Comparison of ENCODE assay signal across 8 cellular contexts in genomic region chr17:73231841-73232586, GRCh38. TPM values are rescaled to one million over a fixed set of nuclear protein-coding genes. Genes with fewer than 3 reads are reported as not detected.
DNase-seq lines count a peak whose midpoint lies in the region; ATAC-seq and TF ChIP-seq lines count a peak whose summit lies in the region.

No MANE protein-coding gene starts in this region.

- H3K4me3 ChIP-seq in SK-N-SH (ENCODE audit: low read depth in 2 of 2, low read length in 1 of 2) (peak overlapping the region; percentile 97 to 98), testis (peak overlapping the region; percentile 99)

- TF ChIP-seq CTCF in GM10248 (IDR thresholded peaks at IDR 0.05; ENCODE audit: control extremely low read depth, extremely low read depth, low read depth, missing control alignments): no peak
- peak; percentile 10; the same call in 1 of the 2 replicates for TF ChIP-seq CTCF in SK-N-SH (IDR thresholded peaks at IDR 0.05)
- TF ChIP-seq CTCF in omental fat pad (IDR thresholded peaks at IDR 0.05): no peak
- peak; percentile 14 to 58 (median 28) for TF ChIP-seq CTCF in testis (IDR thresholded peaks at IDR 0.05)

- H3K27me3 ChIP-seq in SK-N-SH (ENCODE audit: insufficient read depth): no peaks in the 10 kb centered on the region
- no peaks in the 10 kb centered on the region for H3K27me3 ChIP-seq in testis

- H3K27ac Mint-ChIP-seq in activated naive CD4-positive, alpha-beta T cell treated with anti-CD3 and anti-CD28 coated beads, Interleukin-2, amount 50 U/mL, for 72 hours: peak overlapping the region; percentile 98 to 99

- H3K36me3 ChIP-seq in SK-N-SH (replicated peaks in 1 of 2; ENCODE audit: control insufficient read depth in 1 of 2, insufficient read depth in 2 of 2, low read length in 1 of 2) (peaks cover 16 to 19% of the 10 kb centered on the region in 2 experiments), testis (ENCODE audit: low read depth, missing control alignments) (no peaks in the 10 kb centered on the region)

- 1% methylated on average over 23 of the region's 63 CpGs for WGBS in SK-N-SH (ENCODE audit: low lambda C conversion rate)
- WGBS in testis, 2 donors: 0% methylated on average over 34 to 59 of the region's 63 CpGs

- H3K4me2 ChIP-seq in SK-N-SH: peak overlapping the region; percentile 78

- H3K9me2 ChIP-seq in SK-N-SH: no peaks in the 10 kb centered on the region

- CTCF ChIA-PET in GM10248 (lab: Yijun Ruan, JAX): interaction anchor here (0.9 to 1.8 kb wide), 13 partner anchors 8 to 504 kb away, joined by 3 to 7 read pairs (median 4); no protein-coding TSS in a partner anchor
- CTCF ChIA-PET in SK-N-SH (lab: Yijun Ruan, JAX): interaction anchor here (0.7 to 3.7 kb wide), 20 partner anchors 10 to 675 kb away, joined by 3 to 18 read pairs (median 8); partner anchors contain the start of genes COG1 and SSTR2

- H3K36me3 Mint-ChIP-seq in activated naive CD4-positive, alpha-beta T cell treated with anti-CD3 and anti-CD28 coated beads, Interleukin-2, amount 50 U/mL, for 72 hours: peaks cover 14 to 17% of the 10 kb centered on the region in 2 donors

- intact Hi-C loops in testis (cut with DNase I; ENCODE audit: low total_unique reads): no loop called here

- H3K9me3 ChIP-seq in SK-N-SH: no peaks in the 10 kb centered on the region
- H3K9me3 ChIP-seq in testis: no peaks in the 10 kb centered on the region

- peaks cover 85% of the 10 kb centered on the region for H3K79me2 ChIP-seq in SK-N-SH (ENCODE audit: insufficient read depth)

- POLR2A ChIA-PET in GM10248 (lab: Yijun Ruan, JAX) (interaction anchor here (0.6 to 0.7 kb wide), 2 partner anchors 10 to 580 kb away, joined by 3 to 5 read pairs; no protein-coding TSS in a partner anchor), SK-N-SH (lab: Yijun Ruan, JAX) (interaction anchor here (0.9 to 1.9 kb wide), 10 partner anchors 9 to 138 kb away, joined by 3 to 14 read pairs (median 4); partner anchors contain the start of genes CDC42EP4 and COG1)

- peak overlapping the region; percentile 82 for H3K9ac ChIP-seq in SK-N-SH

- DNase-seq in GM10248 (ENCODE audit: extremely low spot score) (peak; percentile 99), NCI-H1092 (lab: John Stamatoyannopoulos, UW) (peak; percentile 95), SK-N-SH (peak; percentile 100), glomerular visceral epithelial cell (ENCODE audit: extremely low spot score) (peak; percentile 96), omental fat pad (ENCODE audit: low spot score) (peak; percentile 88), testis (peak; percentile 97)
- peak; percentile 96 to 97 for DNase-seq in activated naive CD4-positive, alpha-beta T cell treated with anti-CD3 and anti-CD28 coated beads, Interleukin-2, amount 50 U/mL, for 72 hours (ENCODE audit: low spot score in 2 of 2)

- TF ChIP-seq POLR2A in testis (IDR thresholded peaks at IDR 0.05): peak; percentile 11

- peak overlapping the region; percentile 89 for H2AFZ ChIP-seq in SK-N-SH (ENCODE audit: low read depth)

- H4K20me1 ChIP-seq in SK-N-SH (ENCODE audit: insufficient read depth): peaks cover 25% of the 10 kb centered on the region

- peak; percentile 83 for ATAC-seq in HG02588 (IDR thresholded peaks at IDR 0.05; ENCODE audit: unreplicated experiment)
- ATAC-seq in activated naive CD4-positive, alpha-beta T cell treated with anti-CD3 and anti-CD28 coated beads, Interleukin-2, amount 50 U/mL, for 72 hours: peak; percentile 92 to 93
- peak; percentile 94 for ATAC-seq in omental fat pad (ENCODE audit: low FRiP score)

- H3F3A ChIP-seq in SK-N-SH (replicated peaks; ENCODE audit: insufficient read depth): peaks cover 22% of the 10 kb centered on the region

- TF ChIP-seq RAD21 in SK-N-SH (IDR thresholded peaks at IDR 0.05; ENCODE audit: low read length): 0 out of 2 replicates have a peak, but pooled peaks have one; percentile 24

- TF ChIP-seq EP300 in SK-N-SH (IDR thresholded peaks at IDR 0.05; ENCODE audit: borderline replicate concordance in 1 of 2, low read depth in 1 of 2, low read length in 1 of 2): peak in 1 of 2 experiments; percentile 47; a peak in 2 of 4 replicates

- peaks cover 24 to 29% of the 10 kb centered on the region in 2 experiments for H3K4me1 ChIP-seq in SK-N-SH (ENCODE audit: control insufficient read depth in 1 of 2, insufficient read depth in 2 of 2, low read depth in 1 of 2, low read length in 1 of 2)
- H3K4me1 ChIP-seq in testis: peaks cover 15% of the 10 kb centered on the region

- no peaks in the 10 kb centered on the region for H3K9me3 Mint-ChIP-seq in activated naive CD4-positive, alpha-beta T cell treated with anti-CD3 and anti-CD28 coated beads, Interleukin-2, amount 50 U/mL, for 72 hours

- H3K27ac ChIP-seq in SK-N-SH (ENCODE audit: low read depth in 2 of 2, low read length in 1 of 2) (peak overlapping the region; percentile 59 to 87), testis (peak overlapping the region; percentile 81 to 90)

TF ChIP-seq in SK-N-SH, 30 proteins besides CTCF, POLR2A, EP300 and RAD21 (continues in another document):
- TF ChIP-seq FOXM1 (IDR thresholded peaks at IDR 0.05; ENCODE audit: low read depth) (no peak), POLR2AphosphoS5 (IDR thresholded peaks at IDR 0.05; ENCODE audit: low read depth, low read length) (peak; percentile 61; the same call in 1 of the 2 replicates), YY1 (IDR thresholded peaks at IDR 0.05; ENCODE audit: low read depth) (peak; percentile 42; the same call in 1 of the 2 replicates), IRF3 (IDR thresholded peaks at IDR 0.05; ENCODE audit: low read depth, low read length) (no peak), USF1 (IDR thresholded peaks at IDR 0.05; ENCODE audit: borderline replicate concordance, low read depth) (no peak), SIN3A (IDR thresholded peaks at IDR 0.05; ENCODE audit: borderline replicate concordance, low read depth, low read length) (peak; percentile 69; the same call in 1 of the 2 replicates), RFX5 (IDR thresholded peaks at IDR 0.05; ENCODE audit: low read length) (no peak), TEAD4 (IDR thresholded peaks at IDR 0.05; ENCODE audit: borderline replicate concordance, insufficient read depth) (no peak), EZH2phosphoT487 (IDR thresholded peaks at IDR 0.05; ENCODE audit: borderline replicate concordance, low read depth) (no peak), FOSL2 (IDR thresholded peaks at IDR 0.05; ENCODE audit: borderline replicate concordance, low read depth) (no peak), GATA2 (CRISPR knock-in tag; IDR thresholded peaks at IDR 0.05) (no peak; the same call in 1 of the 2 replicates), SMC3 (IDR thresholded peaks at IDR 0.05; ENCODE audit: low read depth, low read length) (peak; percentile 32; the same call in 1 of the 2 replicates), JUND (IDR thresholded peaks at IDR 0.05) (no peak), NFIC (IDR thresholded peaks at IDR 0.05; ENCODE audit: borderline replicate concordance) (no peak), RXRA (IDR thresholded peaks at IDR 0.05; ENCODE audit: borderline replicate concordance, low read depth) (no peak), ZBTB33 (IDR thresholded peaks at IDR 0.05; ENCODE audit: borderline replicate concordance, low read depth) (no peak), RCOR1 (IDR thresholded peaks at IDR 0.05; ENCODE audit: low read length) (no peak)

RNA-seq across cellular contexts. Expression of gene CPSF4L, which starts 29.7 kb away (rescaled TPM):
- polyA plus RNA-seq in SK-N-SH (2012; rRNA removed) (0.10 TPM in 1 of 2 replicates, not detected in the other), testis (ENCODE audit: insufficient read depth, low read depth, low replicate concordance) (0.79 TPM)
- not detected in 2 replicates for polyA plus RNA-seq in SK-N-SH (2012; cell fraction: cytosol; rRNA removed)
- polyA plus RNA-seq in SK-N-SH (2012; cell fraction: nucleus; rRNA removed): not detected in 2 replicates
- not detected for total RNA-seq in activated naive CD4-positive, alpha-beta T cell treated with anti-CD3 and anti-CD28 coated beads, Interleukin-2, amount 50 U/mL, for 72 hours
- total RNA-seq in omental fat pad (under 1 TPM in 1 of 4 donors, not detected in 3; 0.65 TPM), testis (under 1 TPM in 1 of 2 donors, not detected in 1; 0.94 TPM)

RNA-seq across cellular contexts. Expression of gene COG1, which starts 39.2 kb away (rescaled TPM):
- polyA plus RNA-seq in SK-N-SH (2012; rRNA removed) (52.8 and 53.1 TPM in 2 replicates), testis (ENCODE audit: insufficient read depth, low read depth, low replicate concordance) (61.8 TPM)
- 21.9 and 24.1 TPM in 2 replicates for polyA plus RNA-seq in SK-N-SH (2012; cell fraction: cytosol; rRNA removed)
- 159 and 187 TPM in 2 replicates for polyA plus RNA-seq in SK-N-SH (2012; cell fraction: nucleus; rRNA removed)
- 10 to 100 TPM; 26.8 to 40.5 TPM for total RNA-seq in activated naive CD4-positive, alpha-beta T cell treated with anti-CD3 and anti-CD28 coated beads, Interleukin-2, amount 50 U/mL, for 72 hours
- total RNA-seq in omental fat pad (10 to 100 TPM; 17.0 to 40.5 (median 23.7) TPM), testis (10 to 100 TPM; 56.3 to 58.3 TPM)

Comparison
In these comparisons a context has a peak if more than half of its experiments do, and no peak if none do; other contexts are left out.
1. Peak in every context shown above with its lines: DNase-seq, ATAC-seq, H3K4me3 ChIP-seq and H3K27ac ChIP-seq.
2. CTCF ChIP-seq: peak in SK-N-SH (single experiment) and testis (3 of 3); none in GM10248 (single experiment) and omental fat pad (0 of 3).